In genomic region chrX:144791298-144791697, GRCh38 we compare ENCODE assay signal across 18 cellular contexts.
"Had no signal": no experiment of that assay in that cellular context is flagged by ENCODE, and none has a peak within 500 bp of the region (broad histone marks: within the 10 kb centered on the region; RNA-seq: fewer than 3 reads in every experiment).

No MANE protein-coding gene starts in this region.

- H3K36me3 ChIP-seq: adrenal gland, colonic mucosa, gastroesophageal sphincter, heart right ventricle, neutrophil, vagina, WERI-Rb-1 had no signal

- H2AFZ ChIP-seq: parathyroid adenoma had no signal

- H3K9ac ChIP-seq: parathyroid adenoma had no signal

- H3K27ac Mint-ChIP-seq: activated CD4-positive, alpha-beta memory T cell treated with anti-CD3 and anti-CD28 coated beads for 36 hours; activated CD8-positive, alpha-beta memory T cell treated with anti-CD3 and anti-CD28 coated beads, Interleukin-2, amount 10 ng/mL, durations not matched to agents 7 days and 5 days; activated T-cell treated with anti-CD3 and anti-CD28 coated beads, Interleukin-2, amount 50 U/mL, for 24 hours; naive thymus-derived CD8-positive, alpha-beta T cell had no signal

- H3K36me3 Mint-ChIP-seq: activated CD4-positive, alpha-beta memory T cell treated with anti-CD3 and anti-CD28 coated beads for 36 hours; activated CD8-positive, alpha-beta memory T cell treated with anti-CD3 and anti-CD28 coated beads, Interleukin-2, amount 10 ng/mL, durations not matched to agents 7 days and 5 days had no signal

- H3K27me3 ChIP-seq: adrenal gland, colonic mucosa, gastroesophageal sphincter, heart right ventricle, neutrophil, vagina had no signal

- H3K27me3 Mint-ChIP-seq: activated CD4-positive, alpha-beta memory T cell treated with anti-CD3 and anti-CD28 coated beads for 36 hours; activated CD8-positive, alpha-beta memory T cell treated with anti-CD3 and anti-CD28 coated beads, Interleukin-2, amount 10 ng/mL, durations not matched to agents 7 days and 5 days; activated T-cell treated with anti-CD3 and anti-CD28 coated beads, Interleukin-2, amount 50 U/mL, for 24 hours; naive thymus-derived CD8-positive, alpha-beta T cell had no signal

- DNase-seq: activated CD4-positive, alpha-beta memory T cell treated with anti-CD3 and anti-CD28 coated beads for 36 hours; activated CD8-positive, alpha-beta memory T cell treated with anti-CD3 and anti-CD28 coated beads, Interleukin-2, amount 10 ng/mL, durations not matched to agents 7 days and 5 days; activated naive CD4-positive, alpha-beta T cell treated with anti-CD3 and anti-CD28 coated beads, Interleukin-2, amount 50 U/mL, for 16 hours; activated T-cell treated with anti-CD3 and anti-CD28 coated beads, Interleukin-2, amount 50 U/mL, for 24 hours; adrenal gland; caudate nucleus; colonic mucosa; effector memory CD4-positive, alpha-beta T cell; heart right ventricle; naive thymus-derived CD8-positive, alpha-beta T cell; stimulated activated CD4-positive, alpha-beta T cell treated with anti-CD3 and anti-CD28 coated beads, Interleukin-12 subunit alpha, Interleukin-12 subunit beta, amount 100 ng/mL, for 4 hours; stimulated activated CD4-positive, alpha-beta T cell treated with anti-CD3 and anti-CD28 coated beads, Interleukin-2, amount 100 ng/mL, for 24 hours; WERI-Rb-1 had no signal

- H3K4me3 ChIP-seq: adrenal gland, colonic mucosa, gastroesophageal sphincter, heart right ventricle, vagina had no signal

- ATAC-seq: activated CD8-positive, alpha-beta memory T cell treated with anti-CD3 and anti-CD28 coated beads, Interleukin-2, amount 10 ng/mL, durations not matched to agents 7 days and 5 days; gastroesophageal sphincter; heart right ventricle; left lobe of liver; naive thymus-derived CD8-positive, alpha-beta T cell had no signal

- H3K27ac ChIP-seq: adrenal gland, colonic mucosa, gastroesophageal sphincter, heart right ventricle, neutrophil, parathyroid adenoma, vagina, WERI-Rb-1 had no signal

- H3K79me2 ChIP-seq: parathyroid adenoma had no signal

- H3K4me1 Mint-ChIP-seq: activated CD8-positive, alpha-beta memory T cell treated with anti-CD3 and anti-CD28 coated beads, Interleukin-2, amount 10 ng/mL, durations not matched to agents 7 days and 5 days; naive thymus-derived CD8-positive, alpha-beta T cell had no signal

- H3K4me1 ChIP-seq: adrenal gland, colonic mucosa, gastroesophageal sphincter, heart right ventricle, parathyroid adenoma, vagina had no signal

- H3K9me3 ChIP-seq: gastroesophageal sphincter, neutrophil had no signal

- H3K4me3 Mint-ChIP-seq: activated CD4-positive, alpha-beta memory T cell treated with anti-CD3 and anti-CD28 coated beads for 36 hours; activated CD8-positive, alpha-beta memory T cell treated with anti-CD3 and anti-CD28 coated beads, Interleukin-2, amount 10 ng/mL, durations not matched to agents 7 days and 5 days; activated T-cell treated with anti-CD3 and anti-CD28 coated beads, Interleukin-2, amount 50 U/mL, for 24 hours; naive thymus-derived CD8-positive, alpha-beta T cell had no signal
